14 cellular contexts compared by ENCODE assay signal in the genomic region with DNA sequence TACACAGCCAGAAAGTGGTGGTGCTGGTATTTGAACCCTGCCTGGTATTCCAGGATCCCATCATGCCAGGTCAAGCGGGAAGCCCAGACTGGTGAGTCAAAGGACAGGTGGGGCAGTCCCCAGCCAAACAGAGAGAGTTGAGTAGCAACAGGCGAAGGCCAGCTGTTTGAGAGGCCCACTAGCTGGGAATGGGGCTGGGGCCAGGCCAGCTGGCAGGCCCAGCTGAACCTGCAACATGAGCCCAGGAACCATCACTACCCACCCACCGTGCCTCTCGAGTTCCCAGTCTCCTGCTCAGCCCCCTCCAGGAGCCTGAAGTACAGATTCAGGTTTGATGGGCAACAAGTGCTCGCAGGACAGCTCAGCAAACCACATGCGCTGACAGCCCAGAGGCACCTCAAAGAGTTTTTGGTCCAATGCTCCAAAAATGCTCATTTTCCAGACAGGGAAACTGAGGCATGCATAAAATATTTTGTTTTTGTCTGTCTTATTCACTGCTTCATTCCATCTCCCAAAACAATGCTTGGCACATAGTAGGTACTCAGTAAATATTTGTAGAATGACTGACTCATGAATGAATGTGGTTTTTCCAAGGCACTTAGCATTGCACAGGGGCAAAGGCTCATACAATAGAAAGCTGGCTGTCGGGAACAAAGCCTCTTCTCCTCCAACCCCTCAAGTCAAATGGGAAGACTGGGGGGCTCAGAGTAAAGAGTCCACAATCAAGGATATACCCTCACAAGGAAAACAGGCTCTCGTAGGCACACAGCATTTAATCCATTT.
DNase-seq lines count a peak whose midpoint lies in the region; ATAC-seq lines count a peak whose summit lies in the region.
"Had no signal": no experiment of that assay in that cellular context is flagged by ENCODE, and none has a peak within 500 bp of the region (broad histone marks: within the 10 kb centered on the region; RNA-seq: fewer than 3 reads in every experiment).

No MANE protein-coding gene starts in this region.

- H3K4me3 ChIP-seq in HAP-1 = no peak overlapping the region
- H3K4me3 ChIP-seq: SK-N-MC had no signal

- no peaks in the 10 kb centered on the region for H3K36me3 ChIP-seq in HAP-1 (replicated peaks)

- DNase-seq in EL (peak; percentile 61), NCI-H2029 (lab: John Stamatoyannopoulos, UW) (peak; percentile 93), SHP77 treated with DMSO at 0.1 percent for 48 hours (lab: John Stamatoyannopoulos, UW) (peak; percentile 76), islet precursor cell (peak; percentile 97), HAP-1 (ENCODE audit: low spot score in 2 of 2) (no peak), hepatic stellate cell (ENCODE audit: low spot score) (no peak)
- no peak for DNase-seq in stimulated activated effector memory CD8-positive, alpha-beta T cell treated with anti-CD3 and anti-CD28 coated beads, Interleukin-12 subunit alpha, Interleukin-12 subunit beta, amount 100 ng/mL, for 72 hours (ENCODE audit: low spot score in 2 of 2)
- DNase-seq: activated CD4-positive, alpha-beta T cell treated with anti-CD3 and anti-CD28 coated beads, Interleukin-2, amount 50 U/mL, for 48 hours; CD8-positive, alpha-beta memory T cell; hypothalamus; NCI-H1048 had no signal

- no peak for ATAC-seq in stimulated activated effector memory CD8-positive, alpha-beta T cell treated with anti-CD3 and anti-CD28 coated beads, Interleukin-12 subunit alpha, Interleukin-12 subunit beta, amount 100 ng/mL, for 72 hours
- ATAC-seq in GM19035 (IDR thresholded peaks at IDR 0.05; ENCODE audit: unreplicated experiment) = no peak

- no peaks in the 10 kb centered on the region for H3K9me3 Mint-ChIP-seq in stimulated activated effector memory CD8-positive, alpha-beta T cell treated with anti-CD3 and anti-CD28 coated beads, Interleukin-12 subunit alpha, Interleukin-12 subunit beta, amount 100 ng/mL, for 72 hours
- H3K9me3 Mint-ChIP-seq: CD8-positive, alpha-beta memory T cell had no signal

- in situ Hi-C loops in HAP-1 (cut with MboI; ENCODE audit: low sequenced_read_pairs) = no loop called here

- H3K36me3 Mint-ChIP-seq in stimulated activated effector memory CD8-positive, alpha-beta T cell treated with anti-CD3 and anti-CD28 coated beads, Interleukin-12 subunit alpha, Interleukin-12 subunit beta, amount 100 ng/mL, for 72 hours = no peaks in the 10 kb centered on the region
- H3K36me3 Mint-ChIP-seq: activated naive CD8-positive, alpha-beta T cell had no signal

- H3K4me1 ChIP-seq in HAP-1 = peaks cover 13% of the 10 kb centered on the region

- H3K4me3 Mint-ChIP-seq in stimulated activated effector memory CD8-positive, alpha-beta T cell treated with anti-CD3 and anti-CD28 coated beads, Interleukin-12 subunit alpha, Interleukin-12 subunit beta, amount 100 ng/mL, for 72 hours = no peak overlapping the region
- H3K4me3 Mint-ChIP-seq: activated naive CD8-positive, alpha-beta T cell; CD8-positive, alpha-beta memory T cell had no signal

- H3K27me3 ChIP-seq in HAP-1 (ENCODE audit: low read depth) = no peaks in the 10 kb centered on the region

- H3K9me3 ChIP-seq in HAP-1 = peaks cover under 1% of the 10 kb centered on the region

- H3K4me1 Mint-ChIP-seq in stimulated activated effector memory CD8-positive, alpha-beta T cell treated with anti-CD3 and anti-CD28 coated beads, Interleukin-12 subunit alpha, Interleukin-12 subunit beta, amount 100 ng/mL, for 72 hours = peaks cover 6% of the 10 kb centered on the region

- no peak overlapping the region for H3K27ac Mint-ChIP-seq in stimulated activated effector memory CD8-positive, alpha-beta T cell treated with anti-CD3 and anti-CD28 coated beads, Interleukin-12 subunit alpha, Interleukin-12 subunit beta, amount 100 ng/mL, for 72 hours
- H3K27ac Mint-ChIP-seq: activated naive CD8-positive, alpha-beta T cell; CD8-positive, alpha-beta memory T cell had no signal

Comparison
In these comparisons a context has a peak if more than half of its experiments do, and no peak if none do; other contexts are left out.
1. DNase-seq: peak in EL (single experiment), NCI-H2029 (single experiment), SHP77 treated with DMSO at 0.1 percent for 48 hours (single experiment) and islet precursor cell (single experiment); none in stimulated activated effector memory CD8-positive, alpha-beta T cell treated with anti-CD3 and anti-CD28 coated beads, Interleukin-12 subunit alpha, Interleukin-12 subunit beta, amount 100 ng/mL, for 72 hours (0 of 2), HAP-1 (0 of 2) and hepatic stellate cell (single experiment).